In the genomic region with DNA sequence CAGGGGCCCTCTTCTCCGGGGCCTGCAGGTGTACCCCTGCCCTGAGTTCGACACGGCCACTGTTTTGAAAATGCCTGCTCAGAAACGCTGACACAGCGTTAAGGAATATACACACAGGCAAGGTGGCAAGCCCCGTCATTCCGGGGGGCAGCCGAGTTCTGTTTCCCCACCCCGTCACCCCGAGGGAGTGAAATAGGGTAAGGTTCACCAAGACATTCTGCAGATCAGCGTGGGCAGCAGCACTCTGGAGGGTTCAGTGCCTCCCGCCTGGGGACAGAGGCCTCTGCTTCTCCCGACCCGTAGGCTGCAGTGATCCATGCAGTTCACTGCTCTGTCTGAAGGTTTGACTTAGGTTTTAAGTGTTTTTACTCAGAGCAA, we compare ENCODE assay signal across 26 cellular contexts.
A peak's percentile ranks its signal among the peaks of the same experiment; 100 is the strongest.
DNase-seq lines count a peak whose midpoint lies in the region; ATAC-seq and TF ChIP-seq lines count a peak whose summit lies in the region.
"Had no signal": no experiment of that assay in that cellular context is flagged by ENCODE, and none has a peak within 500 bp of the region (broad histone marks: within the 10 kb centered on the region; RNA-seq: fewer than 3 reads in every experiment).

No MANE protein-coding gene starts in this region.

- no peak overlapping the region for H3K4me3 ChIP-seq in right cardiac atrium (ENCODE audit: low read length)
- H3K4me3 ChIP-seq in prostate gland, result no peak overlapping the region
- H3K4me3 ChIP-seq: body of pancreas, PC-9, skin epidermis, testis had no signal

- H3K36me3 Mint-ChIP-seq in T-helper 17 cell (ENCODE audit: low read depth), result no peaks in the 10 kb centered on the region

- H3K36me3 ChIP-seq in prostate gland, result no peaks in the 10 kb centered on the region

- H3K4me3 Mint-ChIP-seq in T-helper 17 cell, result no peak overlapping the region
- H3K4me3 Mint-ChIP-seq: activated CD8-positive, alpha-beta T cell treated with anti-CD3 and anti-CD28 coated beads, Interleukin-2, amount 10 ng/mL, durations not matched to agents 7 days and 5 days; activated T-helper 17 cell treated with anti-CD3 and anti-CD28 coated beads, Interleukin-2, amount 50 U/mL, for 72 hours; B cell had no signal

- 79% methylated on average over 14 of the region's 14 CpGs for WGBS in right cardiac atrium
- WGBS in prostate gland, result 68% methylated on average over 14 of the region's 14 CpGs

- TF ChIP-seq POLR2A in prostate gland (IDR thresholded peaks at IDR 0.05), result no peak

- DNase-seq in T-helper 17 cell, result no peak
- peak in 2 of 3 donors; percentile 36 to 44 for DNase-seq in right cardiac atrium
- DNase-seq in prostate gland (ENCODE audit: low spot score), result no peak
- no peak for DNase-seq in KG1 (lab: John Stamatoyannopoulos, UW)
- no peak for DNase-seq in middle frontal gyrus (ENCODE audit: extremely low spot score, low spot score)
- DNase-seq in HCEC 1CT, result no peak
- DNase-seq: activated CD4-positive, alpha-beta T cell treated with anti-CD3 and anti-CD28 coated beads for 4 hours; activated CD8-positive, alpha-beta T cell treated with anti-CD3 and anti-CD28 coated beads, Interleukin-2, amount 10 ng/mL, durations not matched to agents 7 days and 5 days; activated naive CD4-positive, alpha-beta T cell treated with anti-CD3 and anti-CD28 coated beads, Interleukin-2, amount 50 U/mL, for 16 hours; body of pancreas; cerebellar nuclear complex; DMS153; MV-4-11; NCI-H1436; NCI-H226; NCI-H526 treated with DMSO at 0.1 percent for 48 hours; PC-9; SHP77; stimulated activated naive CD4-positive, alpha-beta T cell treated with Interleukin-2 at 50 U/mL for 16 hours; T-helper 2 cell; testis had no signal

- intact Hi-C loops in right cardiac atrium (cut with DNase I) (loop anchor here in 2 of 4 donors (5.0 to 10.0 kb wide), 3 partner anchors 61 to 123 kb away; partner anchors contain the start of gene AGPAT3 (in 2 of the 2)), prostate gland (cut with DNase I) (no loop called here)

- H3K27me3 Mint-ChIP-seq in T-helper 17 cell, result no peaks in the 10 kb centered on the region
- H3K27me3 Mint-ChIP-seq: activated T-helper 17 cell treated with anti-CD3 and anti-CD28 coated beads, Interleukin-2, amount 50 U/mL, for 72 hours; B cell had no signal

- H3K27ac ChIP-seq in 22Rv1 (peak overlapping the region; percentile 67), right cardiac atrium (ENCODE audit: low read length) (peak overlapping the region; percentile 76), prostate gland (peak overlapping the region; percentile 82 to 88)
- H3K27ac ChIP-seq: body of pancreas, PC-9, testis had no signal

- H3K4me1 ChIP-seq in right cardiac atrium (ENCODE audit: control insufficient read depth, insufficient read depth, low read length) (peaks cover 15% of the 10 kb centered on the region), prostate gland (replicated peaks) (peaks cover 29% of the 10 kb centered on the region)
- H3K4me1 ChIP-seq: testis had no signal

- peak overlapping the region; percentile 72 for H3K27ac Mint-ChIP-seq in T-helper 17 cell
- H3K27ac Mint-ChIP-seq: activated CD8-positive, alpha-beta T cell treated with anti-CD3 and anti-CD28 coated beads, Interleukin-2, amount 10 ng/mL, durations not matched to agents 7 days and 5 days; activated T-helper 17 cell treated with anti-CD3 and anti-CD28 coated beads, Interleukin-2, amount 50 U/mL, for 72 hours; B cell had no signal

- H3K9me3 ChIP-seq in T-helper 17 cell (ENCODE audit: control insufficient read depth, low read length, poor library complexity, severe bottlenecking) (no peaks in the 10 kb centered on the region), right cardiac atrium (ENCODE audit: control insufficient read depth, low read length) (no peaks in the 10 kb centered on the region), prostate gland (no peaks in the 10 kb centered on the region)
- H3K9me3 ChIP-seq: body of pancreas, testis had no signal

- H3K4me1 Mint-ChIP-seq in T-helper 17 cell, result peaks cover 13% of the 10 kb centered on the region
- H3K4me1 Mint-ChIP-seq: activated T-helper 17 cell treated with anti-CD3 and anti-CD28 coated beads, Interleukin-2, amount 50 U/mL, for 72 hours had no signal

- TF ChIP-seq CTCF in 22Rv1 (IDR thresholded peaks at IDR 0.05), result no peak
- no peak for TF ChIP-seq CTCF in prostate gland (IDR thresholded peaks at IDR 0.05)

- no peak for ATAC-seq in T-helper 17 cell
- ATAC-seq in right cardiac atrium, result no peak
- no peak for ATAC-seq in activated CD4-positive, CD25-positive, alpha-beta regulatory T cell treated with anti-CD3 and anti-CD28 coated beads, Interleukin-2, amount 50 U/mL, for 24 hours
- ATAC-seq: activated CD8-positive, alpha-beta T cell treated with anti-CD3 and anti-CD28 coated beads, Interleukin-2, amount 10 ng/mL, durations not matched to agents 7 days and 5 days; activated T-helper 17 cell treated with anti-CD3 and anti-CD28 coated beads, Interleukin-2, amount 50 U/mL, for 72 hours; body of pancreas had no signal

- no peaks in the 10 kb centered on the region for H3K27me3 ChIP-seq in right cardiac atrium (ENCODE audit: control insufficient read depth, insufficient read depth)
- H3K27me3 ChIP-seq in prostate gland (replicated peaks; ENCODE audit: insufficient read depth), result no peaks in the 10 kb centered on the region
- H3K27me3 ChIP-seq: body of pancreas, testis had no signal

Comparison
In these comparisons a context has a peak if more than half of its experiments do, and no peak if none do; other contexts are left out.
1. DNase-seq: peak in right cardiac atrium (2 of 3); none in T-helper 17 cell (0 of 3), prostate gland (single experiment), KG1 (single experiment), middle frontal gyrus (single experiment) and HCEC 1CT (single experiment).
2. Peak in every context shown above with its lines, with median percentiles within 50 percentile points of each other: H3K27ac ChIP-seq.